Comparison of ENCODE assay signal across 8 cellular contexts in genomic region chr11:60905551-60906113, GRCh38. TPM values are rescaled to one million over a fixed set of nuclear protein-coding genes. Genes with fewer than 3 reads are reported as not detected.
DNase-seq lines count a peak whose midpoint lies in the region; ATAC-seq and TF ChIP-seq lines count a peak whose summit lies in the region.

No MANE protein-coding gene starts in this region.

- H3K4me3 ChIP-seq in AG04449 (ENCODE audit: low read depth, low read length) (peak overlapping the region; percentile 85), fibroblast of lung (replicated peaks in 1 of 4; ENCODE audit: control extremely low read depth in 1 of 4, insufficient read depth in 1 of 4, low read depth in 3 of 4, low read length in 4 of 4) (peak overlapping the region; percentile 85 to 97 (median 96))

- H3K4me1 Mint-ChIP-seq in WTC11: peaks cover 18% of the 10 kb centered on the region
- peaks cover 26% of the 10 kb centered on the region for H3K4me1 Mint-ChIP-seq in osteocyte (ENCODE audit: unreplicated experiment)

- CTCF ChIA-PET in AG04449 (lab: Yijun Ruan, JAX): interaction anchor here (0.9 to 26.0 kb wide), 11 partner anchors 9 to 281 kb away, joined by 3 to 1087 read pairs (median 8); partner anchors contain the start of gene CCDC86
- CTCF ChIA-PET in WTC11 (lab: Charles Lee): interaction anchor here (1.4 to 3.4 kb wide), 5 partner anchors 9 to 130 kb away, joined by 3 to 26 read pairs (median 9); partner anchors contain the start of gene TMEM109

- no peaks in the 10 kb centered on the region for H4K20me1 ChIP-seq in fibroblast of lung (ENCODE audit: control insufficient read depth, extremely low read depth, insufficient read depth, low read length)

- DNase-seq in AG04449 (ENCODE audit: low read depth, low spot score) (no peak), HCEC 1CT (peak; percentile 50), WTC11 (ENCODE audit: low spot score) (no peak), fibroblast of lung (ENCODE audit: low read depth in 2 of 2) (peak; percentile 33 to 75), osteocyte (ENCODE audit: extremely low spot score, unreplicated experiment) (no peak), DMS153 treated with DMSO at 0.1 percent for 48 hours (lab: John Stamatoyannopoulos, UW; ENCODE audit: unreplicated experiment) (no peak), HuH-7 (ENCODE audit: low spot score) (no peak)

- H2AFZ ChIP-seq in fibroblast of lung (ENCODE audit: low read length): peak overlapping the region; percentile 29

- peak overlapping the region; percentile 92 for H3K9ac ChIP-seq in fibroblast of lung (ENCODE audit: insufficient read depth, low read length)

- peak overlapping the region; percentile 71 for H3K4me2 ChIP-seq in fibroblast of lung (ENCODE audit: extremely low read depth, insufficient read depth, low read length)

- H3K36me3 ChIP-seq in fibroblast of lung (ENCODE audit: control insufficient read depth, insufficient read depth, low read length): peaks cover 2% of the 10 kb centered on the region

- peaks cover 32% of the 10 kb centered on the region for H3K79me2 ChIP-seq in fibroblast of lung (ENCODE audit: control insufficient read depth, insufficient read depth, low read length)

- H3K4me3 Mint-ChIP-seq in WTC11 (peak overlapping the region; percentile 88), osteocyte (ENCODE audit: unreplicated experiment) (peak overlapping the region; percentile 89)

- peaks cover 24% of the 10 kb centered on the region for H3K27me3 Mint-ChIP-seq in WTC11 (ENCODE audit: low read depth)
- H3K27me3 Mint-ChIP-seq in osteocyte (ENCODE audit: unreplicated experiment): peaks cover 18% of the 10 kb centered on the region

- ATAC-seq in WTC11 (no peak), HG03045 (IDR thresholded peaks at IDR 0.05; ENCODE audit: unreplicated experiment) (no peak)

- H3K27ac ChIP-seq in fibroblast of lung (ENCODE audit: insufficient read depth, low read length): peak overlapping the region; percentile 87

- H3K27ac Mint-ChIP-seq in WTC11: peak overlapping the region; percentile 66
- peak overlapping the region; percentile 77 for H3K27ac Mint-ChIP-seq in osteocyte (ENCODE audit: unreplicated experiment)

- TF ChIP-seq CTCF in AG04449 (IDR thresholded peaks at IDR 0.05; ENCODE audit: insufficient read depth, low read length, missing control alignments) (no peak), WTC11 (IDR thresholded peaks at IDR 0.05) (no peak), fibroblast of lung (conservative IDR thresholded peaks at IDR 0.05 in 1 of 2, IDR thresholded peaks at IDR 0.05 in 1 of 2; ENCODE audit: low read depth in 1 of 2, low read length in 2 of 2) (no peak), osteocyte (IDR thresholded peaks at IDR 0.05) (no peak)

- H3K9me3 ChIP-seq in fibroblast of lung (ENCODE audit: control insufficient read depth, insufficient read depth, low read depth, low read length): no peaks in the 10 kb centered on the region

- POLR2A ChIA-PET in AG04449 (lab: Yijun Ruan, JAX) (interaction anchor here (0.6 to 1.2 kb wide), 2 partner anchors 10 to 11 kb away, joined by 3 read pairs; no protein-coding TSS in a partner anchor), WTC11 (lab: Charles Lee) (interaction anchor here (1.0 kb wide), 1 partner anchor 8 kb away, joined by 3 read pairs; the partner anchor contains the start of gene TMEM109)

- peaks cover 6% of the 10 kb centered on the region; the same call in 1 of the 2 replicates for H3K9me3 Mint-ChIP-seq in WTC11
- H3K9me3 Mint-ChIP-seq in osteocyte (ENCODE audit: unreplicated experiment): no peaks in the 10 kb centered on the region

- peaks cover 4% of the 10 kb centered on the region for H3K27me3 ChIP-seq in fibroblast of lung (ENCODE audit: control insufficient read depth, insufficient read depth, low read length)

- peaks cover 26% of the 10 kb centered on the region for H3K36me3 Mint-ChIP-seq in WTC11
- peaks cover 8% of the 10 kb centered on the region for H3K36me3 Mint-ChIP-seq in osteocyte (ENCODE audit: unreplicated experiment)

- H3K4me1 ChIP-seq in fibroblast of lung (ENCODE audit: control insufficient read depth, extremely low read depth, insufficient read depth, low read length): peaks cover 3% of the 10 kb centered on the region

TF ChIP-seq in WTC11, 78 proteins besides CTCF, POLR2A, EP300 and RAD21:
- TF ChIP-seq RORB (CRISPR knock-in tag; IDR thresholded peaks at IDR 0.05) (no peak), USF1 (CRISPR knock-in tag; IDR thresholded peaks at IDR 0.05) (0 out of 2 replicates have a peak, but pooled peaks have one; percentile 17), MAX (CRISPR knock-in tag; IDR thresholded peaks at IDR 0.05) (no peak), SMAD3 (CRISPR knock-in tag; IDR thresholded peaks at IDR 0.05; ENCODE audit: borderline replicate concordance) (no peak), MYBL2 (CRISPR knock-in tag; IDR thresholded peaks at IDR 0.05) (no peak)

RNA-seq across cellular contexts. Expression of gene PRPF19, which starts 0.8 kb away (rescaled TPM):
- total RNA-seq in WTC11 (2021): 103 to 116 TPM (median 105 TPM) in 3 replicates
- total RNA-seq in fibroblast of lung: 34.7 and 37.7 TPM in 2 replicates
- 32.6 and 55.6 TPM in 2 replicates for polyA plus RNA-seq in fibroblast of lung
- polyA plus RNA-seq in fibroblast of lung (2012): 55.0 and 87.5 TPM in 2 replicates
- polyA minus RNA-seq in fibroblast of lung (ENCODE audit: low replicate concordance): 79.5 and 138 TPM in 2 replicates
- 78.0 and 78.2 TPM in 2 replicates for total RNA-seq in osteocyte

RNA-seq across cellular contexts. Expression of gene TMEM109, which starts 8.3 kb away (rescaled TPM):
- total RNA-seq in WTC11 (2021): 24.1 to 26.8 TPM (median 25.1 TPM) in 3 replicates
- 18.7 and 21.5 TPM in 2 replicates for total RNA-seq in fibroblast of lung
- 34.9 and 42.4 TPM in 2 replicates for polyA plus RNA-seq in fibroblast of lung
- polyA plus RNA-seq in fibroblast of lung (2012): 75.9 and 84.1 TPM in 2 replicates
- polyA minus RNA-seq in fibroblast of lung (ENCODE audit: low replicate concordance): 130 and 134 TPM in 2 replicates
- total RNA-seq in osteocyte: 144 and 152 TPM in 2 replicates

RNA-seq across cellular contexts. Expression of gene TMEM132A, which starts 18.6 kb away (rescaled TPM):
- total RNA-seq in WTC11 (2021) (110 to 114 TPM (median 114 TPM) in 3 replicates), fibroblast of lung (13.2 and 20.8 TPM in 2 replicates), osteocyte (113 and 118 TPM in 2 replicates)
- 6.7 and 6.9 TPM in 2 replicates for polyA plus RNA-seq in fibroblast of lung
- 15.5 and 19.7 TPM in 2 replicates for polyA plus RNA-seq in fibroblast of lung (2012)
- 9.1 and 12.5 TPM in 2 replicates for polyA minus RNA-seq in fibroblast of lung (ENCODE audit: low replicate concordance)

RNA-seq across cellular contexts. Expression of gene ZP1, which starts 38.3 kb away (rescaled TPM):
- total RNA-seq in WTC11 (2021): not detected in 3 replicates
- under 0.01 TPM in 1 of 2 replicates, not detected in the other for total RNA-seq in fibroblast of lung
- polyA plus RNA-seq in fibroblast of lung: 0.62 TPM in 1 of 2 replicates, not detected in the other
- 1.3 TPM in 1 of 2 replicates, not detected in the other for polyA plus RNA-seq in fibroblast of lung (2012)
- polyA minus RNA-seq in fibroblast of lung (ENCODE audit: low replicate concordance): not detected in 2 replicates
- total RNA-seq in osteocyte: not detected in 2 replicates

RNA-seq across cellular contexts. Expression of gene SLC15A3, which starts 46.3 kb away (rescaled TPM):
- 10.2 to 12.1 TPM (median 11.5 TPM) in 3 replicates for total RNA-seq in WTC11 (2021)
- total RNA-seq in fibroblast of lung: 19.5 and 29.9 TPM in 2 replicates
- 5.8 and 10.5 TPM in 2 replicates for polyA plus RNA-seq in fibroblast of lung
- 18.7 and 37.0 TPM in 2 replicates for polyA plus RNA-seq in fibroblast of lung (2012)
- 34.8 and 117 TPM in 2 replicates for polyA minus RNA-seq in fibroblast of lung (ENCODE audit: low replicate concordance)
- total RNA-seq in osteocyte: 11.6 and 14.6 TPM in 2 replicates

Comparison
In these comparisons a context has a peak if more than half of its experiments do, and no peak if none do; other contexts are left out.
1. DNase-seq: peak in HCEC 1CT (single experiment) and fibroblast of lung (2 of 2); none in AG04449 (single experiment), WTC11 (single experiment), osteocyte (single experiment), DMS153 treated with DMSO at 0.1 percent for 48 hours (single experiment) and HuH-7 (single experiment).